ENCODE assay signal across 1 cellular context in genomic region chr20:58097943-58098342, GRCh38.
TF ChIP-seq lines count a peak whose summit lies in the region.

No MANE protein-coding gene starts in this region.

TF ChIP-seq in GM23338, 12 proteins besides CTCF, POLR2A, EP300 and RAD21 (continued from another document):
- TF ChIP-seq NANOG (IDR thresholded peaks at IDR 0.05; ENCODE audit: borderline replicate concordance), result no peak
- no peak for TF ChIP-seq EZH2phosphoT487 (IDR thresholded peaks at IDR 0.05; ENCODE audit: unreplicated experiment)
